ENCODE assay signal across 8 cellular contexts in genomic region chr1:39788758-39789570, GRCh38. TPM values are rescaled to one million over a fixed set of nuclear protein-coding genes. Genes with fewer than 3 reads are reported as not detected.
DNase-seq lines count a peak whose midpoint lies in the region; ATAC-seq and TF ChIP-seq lines count a peak whose summit lies in the region.

Gene BMP8B (minus strand): TSS chr1:39788865. CDS start chr1:39788485, 380 bp downstream.

- intact Hi-C loops in activated naive CD4-positive, alpha-beta T cell treated with anti-CD3 and anti-CD28 coated beads for 36 hours (cut with micrococcal nuclease): no loop called here
- intact Hi-C loops in left ventricle myocardium superior (cut with micrococcal nuclease): no loop called here
- intact Hi-C loops in prostate gland (cut with DNase I): no loop called here

- no peak within 1 kb of the TSS for H3K27ac ChIP-seq in HUES64 (ENCODE audit: low read depth, low read length)
- H3K27ac ChIP-seq in prostate gland: peak within 1 kb of the TSS in 1 of 2 donors; percentile 48

- ATAC-seq in GM18907 (IDR thresholded peaks at IDR 0.05; ENCODE audit: unreplicated experiment) (peak; percentile 58), left ventricle myocardium superior (peak; percentile 86)

- H3K9ac ChIP-seq in HUES64 (ENCODE audit: low read depth, low read length): 0 out of 2 replicates have a peak within 1 kb of the TSS, but pooled peaks have one; percentile 20

- H3K27ac Mint-ChIP-seq in activated naive CD4-positive, alpha-beta T cell treated with anti-CD3 and anti-CD28 coated beads for 36 hours: no peak within 1 kb of the TSS

- WGBS in HUES64: 1% methylated on average over 91 of the region's 91 CpGs
- 7% methylated on average over 13 of the region's 91 CpGs for WGBS in prostate gland

- H3K4me1 ChIP-seq in HUES64 (ENCODE audit: insufficient read depth, low read length) (no peaks in the 10 kb centered on the region), prostate gland (replicated peaks) (no peaks in the 10 kb centered on the region)

- DNase-seq in AG08396 (ENCODE audit: low spot score) (peak; percentile 58), RPMI7951 (ENCODE audit: low read depth) (peak; percentile 34), left ventricle myocardium superior (peak; percentile 74), prostate gland (ENCODE audit: low spot score) (peak; percentile 44), inferior parietal cortex (ENCODE audit: extremely low spot score) (no peak)
- DNase-seq in activated naive CD4-positive, alpha-beta T cell treated with anti-CD3 and anti-CD28 coated beads for 36 hours: peak; percentile 42

- H3K9me3 ChIP-seq in HUES64 (ENCODE audit: insufficient read depth, low read depth, low read length) (no peaks in the 10 kb centered on the region), prostate gland (no peaks in the 10 kb centered on the region)

- CTCF ChIA-PET in activated naive CD4-positive, alpha-beta T cell treated with anti-CD3 and anti-CD28 coated beads for 36 hours (lab: Charles Lee): interaction anchor here (0.6 to 1.2 kb wide), 2 partner anchors 10 to 290 kb away, joined by 3 to 5 read pairs; no protein-coding TSS in a partner anchor

- H3K36me3 ChIP-seq in HUES64 (ENCODE audit: insufficient read depth, low read length): no peaks in the 10 kb centered on the region
- no peaks in the 10 kb centered on the region for H3K36me3 ChIP-seq in prostate gland

- H3K36me3 Mint-ChIP-seq in activated naive CD4-positive, alpha-beta T cell treated with anti-CD3 and anti-CD28 coated beads for 36 hours (ENCODE audit: low read depth): no peaks in the 10 kb centered on the region

- H3K4me3 Mint-ChIP-seq in activated naive CD4-positive, alpha-beta T cell treated with anti-CD3 and anti-CD28 coated beads for 36 hours: peak within 1 kb of the TSS; percentile 63

- TF ChIP-seq CTCF in prostate gland (IDR thresholded peaks at IDR 0.05): no peak

- peak within 1 kb of the TSS; percentile 51 for H3K4me3 ChIP-seq in HUES64 (ENCODE audit: low read length)
- H3K4me3 ChIP-seq in prostate gland: peak within 1 kb of the TSS; percentile 43 to 61

- H3K27me3 ChIP-seq in HUES64 (ENCODE audit: insufficient read depth, low read length) (peaks cover 84% of the 10 kb centered on the region), prostate gland (replicated peaks; ENCODE audit: insufficient read depth) (no peaks in the 10 kb centered on the region)

- H3K4me1 Mint-ChIP-seq in activated naive CD4-positive, alpha-beta T cell treated with anti-CD3 and anti-CD28 coated beads for 36 hours (ENCODE audit: low read depth): no peaks in the 10 kb centered on the region

- peaks cover 28% of the 10 kb centered on the region for H3K27me3 Mint-ChIP-seq in activated naive CD4-positive, alpha-beta T cell treated with anti-CD3 and anti-CD28 coated beads for 36 hours (ENCODE audit: low read depth)

- no peaks in the 10 kb centered on the region for H3K9me3 Mint-ChIP-seq in activated naive CD4-positive, alpha-beta T cell treated with anti-CD3 and anti-CD28 coated beads for 36 hours

- no peak for TF ChIP-seq POLR2A in prostate gland (IDR thresholded peaks at IDR 0.05)

RNA-seq across cellular contexts. Expression of gene BMP8B, which starts in this region (rescaled TPM):
- polyA plus RNA-seq in HUES64 (2013, experiment 1 of 2): 0.25 TPM
- polyA plus RNA-seq in HUES64 (2013, experiment 2 of 2): 0.25 TPM
- 2.4 TPM in 2 replicates for total RNA-seq in RPMI7951 (2014; rRNA removed; shearing (Covaris generic))
- total RNA-seq in activated naive CD4-positive, alpha-beta T cell treated with anti-CD3 and anti-CD28 coated beads for 36 hours: under 1 TPM; 0.12 to 0.14 TPM
- total RNA-seq in left ventricle myocardium superior: 0.40 TPM
- 1 to 10 TPM in 1 of 2 donors, under 1 TPM in 1; 0.77 to 4.7 TPM for total RNA-seq in prostate gland

Comparison
In these comparisons a context has a peak if more than half of its experiments do, and no peak if none do; other contexts are left out.
1. Peak in DNase-seq in activated naive CD4-positive, alpha-beta T cell treated with anti-CD3 and anti-CD28 coated beads for 36 hours; RNA of the gene not detected or under 1 TPM.
2. Peak in DNase-seq and ATAC-seq in left ventricle myocardium superior; RNA of the gene not detected or under 1 TPM.